Comparison of ENCODE assay signal across 9 cellular contexts in the genomic region with DNA sequence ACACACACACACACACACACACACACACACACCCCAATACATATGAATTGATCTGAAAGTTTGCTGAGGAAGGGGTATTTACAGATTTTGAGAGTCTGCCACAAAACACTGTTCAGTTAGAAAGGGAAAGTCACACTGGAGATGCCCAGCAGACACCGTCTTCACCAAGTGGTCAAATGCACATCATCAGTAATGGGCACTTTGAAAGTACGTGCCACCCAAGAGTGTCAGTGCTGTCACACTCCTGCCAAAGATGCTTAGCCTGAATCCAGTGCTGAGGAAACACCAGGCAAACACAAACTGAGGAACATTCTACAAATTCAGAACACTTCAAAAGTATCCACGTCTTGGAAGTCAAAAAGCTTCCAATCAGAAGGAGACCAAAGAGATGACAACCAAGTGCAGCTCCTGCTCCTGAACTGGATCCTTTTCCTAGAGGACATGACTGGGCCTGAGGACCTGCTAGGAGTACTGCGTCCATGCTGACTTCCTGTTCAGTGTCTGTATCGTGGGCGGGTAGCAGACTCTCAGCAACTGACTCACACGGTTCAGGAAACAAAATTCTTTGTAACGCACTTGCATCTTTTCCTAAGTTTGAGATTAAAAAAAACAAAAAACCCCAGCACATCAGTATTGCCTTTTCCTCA. TPM values are rescaled to one million over a fixed set of nuclear protein-coding genes. Genes with fewer than 3 reads are reported as not detected.
DNase-seq lines count a peak whose midpoint lies in the region; ATAC-seq and TF ChIP-seq lines count a peak whose summit lies in the region.
"Had no signal": no experiment of that assay in that cellular context is flagged by ENCODE, and none has a peak within 500 bp of the region (broad histone marks: within the 10 kb centered on the region; RNA-seq: fewer than 3 reads in every experiment).

No MANE protein-coding gene starts in this region.

- H2AFZ ChIP-seq in ACC112 (ENCODE audit: low read length, unreplicated experiment), result no peak overlapping the region

- peaks cover 13% of the 10 kb centered on the region for H3K4me1 Mint-ChIP-seq in MCF 10A (ENCODE audit: insufficient read depth, unreplicated experiment)

- POLR2A ChIA-PET in MCF 10A (lab: Yijun Ruan, JAX), result no interaction called here

- H3K4me3 ChIP-seq in ACC112 (ENCODE audit: low read depth, low read length), result no peak overlapping the region

- no peak for ATAC-seq in GM19463 (IDR thresholded peaks at IDR 0.05; ENCODE audit: unreplicated experiment)

- intact Hi-C loops in MCF 10A (cut with micrococcal nuclease), result no loop called here

- CTCF ChIA-PET in MCF 10A (lab: Yijun Ruan, JAX), result interaction anchor here (1.1 to 1.4 kb wide), 2 partner anchors 14 to 511 kb away, joined by 3 read pairs; no protein-coding TSS in a partner anchor

- H3K79me2 ChIP-seq in ACC112 (ENCODE audit: control insufficient read depth, insufficient read depth, low read length, unreplicated experiment), result no peaks in the 10 kb centered on the region

- H3K27me3 Mint-ChIP-seq in MCF 10A (ENCODE audit: insufficient read depth, unreplicated experiment), result no peaks in the 10 kb centered on the region

- H3K36me3 ChIP-seq in ACC112 (ENCODE audit: insufficient read depth, low read length), result peaks cover 22% of the 10 kb centered on the region

- no peaks in the 10 kb centered on the region for H3K27me3 ChIP-seq in ACC112 (ENCODE audit: insufficient read depth, low read length)

- peak overlapping the region; percentile 65 for H3K27ac Mint-ChIP-seq in MCF 10A (ENCODE audit: low read depth, unreplicated experiment)

- BruUV-seq in MCF 10A (replicated peaks; lab: Mats Ljungman, UMichigan), result no TSS peak

- no peaks in the 10 kb centered on the region for H3K9me3 Mint-ChIP-seq in MCF 10A (ENCODE audit: unreplicated experiment)

- peaks cover 25% of the 10 kb centered on the region for H3K4me1 ChIP-seq in ACC112 (ENCODE audit: control insufficient read depth, insufficient read depth, low read length, unreplicated experiment)

- H3K36me3 Mint-ChIP-seq in MCF 10A (ENCODE audit: insufficient read depth, unreplicated experiment), result peaks cover 62% of the 10 kb centered on the region

- peak overlapping the region; percentile 81 for H3K27ac ChIP-seq in ACC112 (ENCODE audit: low read depth, low read length)

- no peak overlapping the region for H3K4me3 Mint-ChIP-seq in MCF 10A (ENCODE audit: unreplicated experiment)

- TF ChIP-seq CTCF in MCF 10A (IDR thresholded peaks at IDR 0.05; ENCODE audit: unreplicated experiment), result no peak

- DNase-seq in MV-4-11 (lab: John Stamatoyannopoulos, UW) (peak; percentile 16), MCF 10A (ENCODE audit: unreplicated experiment) (peak; percentile 54), mesenteric fat pad (ENCODE audit: low spot score) (peak; percentile 28), foreskin melanocyte (no peak), NCI-H510A treated with DMSO at 0.1 percent for 48 hours (lab: John Stamatoyannopoulos, UW) (no peak), cortex of kidney (lab: John Stamatoyannopoulos, UW) (no peak)
- DNase-seq: NCI-H2081 had no signal

RNA-seq across cellular contexts. Expression of a gene that starts 18.6 kb away (rescaled TPM):
- total RNA-seq in MCF 10A (2022) (107 and 125 TPM in 2 replicates), mesenteric fat pad (107 TPM)

RNA-seq across cellular contexts. Expression of a gene that starts 56.8 kb away (rescaled TPM):
- total RNA-seq in MCF 10A (2022) (16.5 and 18.4 TPM in 2 replicates), mesenteric fat pad (17.2 TPM)

Comparison
In these comparisons a context has a peak if more than half of its experiments do, and no peak if none do; other contexts are left out.
1. DNase-seq: peak in MV-4-11 (single experiment), MCF 10A (single experiment) and mesenteric fat pad (single experiment); none in foreskin melanocyte (single experiment), NCI-H510A treated with DMSO at 0.1 percent for 48 hours (single experiment) and cortex of kidney (single experiment).